Comparison of ENCODE assay signal across 9 cellular contexts in genomic region chr11:17230867-17231851, GRCh38. TPM values are rescaled to one million over a fixed set of nuclear protein-coding genes. Genes with fewer than 3 reads are reported as not detected.
DNase-seq lines count a peak whose midpoint lies in the region; ATAC-seq and TF ChIP-seq lines count a peak whose summit lies in the region.
"Had no signal": no experiment of that assay in that cellular context is flagged by ENCODE, and none has a peak within 500 bp of the region (broad histone marks: within the 10 kb centered on the region; RNA-seq: fewer than 3 reads in every experiment).

No MANE protein-coding gene starts in this region.

- no peak overlapping the region for H3K4me3 ChIP-seq in MM.1S (ENCODE audit: low read length)
- H3K4me3 ChIP-seq: skin epidermis had no signal

- H3K4me1 ChIP-seq in MM.1S (ENCODE audit: low read length): peaks cover 17% of the 10 kb centered on the region

- no peak overlapping the region for H2AFZ ChIP-seq in MM.1S (ENCODE audit: low read length)

- intact Hi-C loops in left colon (cut with DNase I, micrococcal nuclease): no loop called here

- no peaks in the 10 kb centered on the region for H3K9me2 ChIP-seq in MM.1S (replicated peaks; ENCODE audit: insufficient read depth, low read length)

- ATAC-seq in GM18508 (IDR thresholded peaks at IDR 0.05; ENCODE audit: insufficient read depth, unreplicated experiment) (peak; percentile 96), GM21825 (IDR thresholded peaks at IDR 0.05; ENCODE audit: unreplicated experiment) (peak; percentile 90), left colon (no peak)

- no peaks in the 10 kb centered on the region for H3K36me3 ChIP-seq in MM.1S (replicated peaks; ENCODE audit: insufficient read depth, low read length)

- TF ChIP-seq CTCF in MM.1S (IDR thresholded peaks at IDR 0.05; ENCODE audit: low read length) (no peak), GM13976 (IDR thresholded peaks at IDR 0.05; ENCODE audit: borderline replicate concordance, control extremely low read depth, extremely low read depth, insufficient read depth, missing control alignments) (no peak)

- no peaks in the 10 kb centered on the region for H3K9me3 ChIP-seq in MM.1S (replicated peaks; ENCODE audit: insufficient read depth, low read length)

- H3K27ac ChIP-seq in MM.1S (ENCODE audit: low read length): peak overlapping the region; percentile 28; the same call in 1 of the 2 replicates
- H3K27ac ChIP-seq: skin epidermis had no signal

- in situ Hi-C loops in GM13976 (cut with MboI; ENCODE audit: low sequenced_read_pairs, unreplicated experiment): loop anchor here (10.0 to 25.0 kb wide), 2 partner anchors 131 to 274 kb away; partner anchors contain the start of gene NCR3LG1

- H3K79me2 ChIP-seq in MM.1S (ENCODE audit: low read length): no peaks in the 10 kb centered on the region

- H4K20me1 ChIP-seq in MM.1S (ENCODE audit: insufficient read depth, low read length): peaks cover 2% of the 10 kb centered on the region; the same call in 1 of the 2 replicates

- H3K27me3 ChIP-seq in MM.1S (replicated peaks; ENCODE audit: insufficient read depth, low read length): peaks cover 49% of the 10 kb centered on the region

- H3K4me2 ChIP-seq in MM.1S (ENCODE audit: low read depth, low read length): peak overlapping the region; percentile 50

- no peak overlapping the region for H3K9ac ChIP-seq in MM.1S (ENCODE audit: low read length)

- H3F3A ChIP-seq in MM.1S (ENCODE audit: insufficient read depth, low read length): peaks cover 18% of the 10 kb centered on the region

- DNase-seq in MM.1S (peak; percentile 82), dedifferentiated amniotic fluid mesenchymal stem cell (ENCODE audit: extremely low spot score) (peak; percentile 8), left colon (no peak), GM13976 (ENCODE audit: low spot score) (no peak), DMS114 treated with DMSO at 0.1 percent for 48 hours (lab: John Stamatoyannopoulos, UW; ENCODE audit: unreplicated experiment) (no peak), SHP77 treated with DMSO at 0.1 percent for 48 hours (lab: John Stamatoyannopoulos, UW) (no peak)

RNA-seq across cellular contexts. Expression of gene PIK3C2A, which starts 23.4 kb away (rescaled TPM):
- total RNA-seq in left colon: 10 to 100 TPM; 49.7 to 54.6 TPM

RNA-seq across cellular contexts. Expression of gene NUCB2, which starts 45.4 kb away (rescaled TPM):
- total RNA-seq in left colon: 10 to 100 TPM; 46.6 to 53.6 TPM

Comparison
In these comparisons a context has a peak if more than half of its experiments do, and no peak if none do; other contexts are left out.
1. DNase-seq: peak in MM.1S (single experiment) and dedifferentiated amniotic fluid mesenchymal stem cell (single experiment); none in left colon (0 of 2), GM13976 (single experiment), DMS114 treated with DMSO at 0.1 percent for 48 hours (single experiment) and SHP77 treated with DMSO at 0.1 percent for 48 hours (single experiment).